ENCODE assay signal across 8 cellular contexts in the genomic region with DNA sequence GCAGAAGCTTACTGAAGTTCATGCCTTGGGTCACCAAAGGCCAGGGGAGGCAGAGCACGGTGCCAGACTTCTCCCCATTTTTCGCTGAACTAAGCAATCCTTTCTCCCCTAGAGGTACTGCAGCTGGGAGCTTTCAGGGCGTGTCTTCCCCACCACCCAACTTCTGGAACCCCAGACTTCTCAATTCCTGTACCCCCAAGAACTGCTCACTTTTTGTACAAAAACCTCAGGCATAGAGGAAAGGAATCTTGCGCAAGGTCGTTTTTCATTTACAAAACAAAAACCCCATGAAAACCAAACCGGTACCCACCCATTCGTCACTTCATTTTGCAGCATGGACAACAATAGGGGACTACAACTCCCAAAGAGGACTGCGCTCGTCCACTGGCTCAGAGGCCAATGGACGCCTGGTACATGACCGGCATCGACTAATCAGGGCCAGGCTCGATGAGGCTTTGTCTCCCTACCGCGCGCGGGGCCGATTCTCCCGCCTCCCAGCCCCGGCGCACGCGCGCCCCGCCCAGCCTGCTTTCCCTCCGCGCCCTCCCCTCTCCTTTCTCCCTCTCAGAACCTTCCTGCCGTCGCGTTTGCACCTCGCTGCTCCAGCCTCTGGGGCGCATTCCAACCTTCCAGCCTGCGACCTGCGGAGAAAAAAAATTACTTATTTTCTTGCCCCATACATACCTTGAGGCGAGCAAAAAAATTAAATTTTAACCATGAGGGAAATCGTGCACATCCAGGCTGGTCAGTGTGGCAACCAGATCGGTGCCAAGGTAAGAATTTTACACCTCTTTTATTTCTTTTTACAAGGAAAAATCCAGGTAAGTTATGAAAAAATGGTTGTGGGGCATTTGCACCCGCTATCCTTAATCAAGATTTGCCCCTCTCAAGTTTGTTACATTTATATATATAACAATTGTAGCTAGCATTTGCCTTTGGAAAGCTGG.
A peak's percentile ranks its signal among the peaks of the same experiment; 100 is the strongest.
DNase-seq lines count a peak whose midpoint lies in the region; FAIRE-seq and TF ChIP-seq lines count a peak whose summit lies in the region.

A gene (plus strand): TSS at position 562 of the 947 bp plus-strand sequence. CDS start 155 bp downstream, at position 717.

- H3K27ac ChIP-seq in HEK293 (ENCODE audit: extremely low read depth, low read depth, low read length) = peak within 1 kb of the TSS; percentile 93
- H3K27ac ChIP-seq in substantia nigra (ENCODE audit: low read depth, low read length, poor library complexity, severe bottlenecking) = peak within 1 kb of the TSS; percentile 94

- DNase-seq in NCI-H1105 (lab: John Stamatoyannopoulos, UW) (peak; percentile 98), SKM-1 (lab: John Stamatoyannopoulos, UW; ENCODE audit: unreplicated experiment) (peak; percentile 85), germinal center (ENCODE audit: low spot score) (peak; percentile 91), non-pigmented ciliary epithelial cell (ENCODE audit: low read depth) (peak; percentile 95), substantia nigra (lab: John Stamatoyannopoulos, UW) (peak; percentile 64 to 99 (median 96))

- FAIRE-seq in G401.6 (lab: Jason Lieb, UNC) = peak; percentile 93

- no peaks in the 10 kb centered on the region for H3K9me3 ChIP-seq in HEK293 (ENCODE audit: control insufficient read depth, insufficient read depth, low read depth, low read length)

- peaks cover 19 to 45% of the 10 kb centered on the region in 2 experiments for H3K36me3 ChIP-seq in HEK293 (ENCODE audit: control insufficient read depth in 2 of 2, insufficient read depth in 1 of 2, low read length in 2 of 2)

- no peaks in the 10 kb centered on the region for H3K27me3 Mint-ChIP-seq in activated naive CD4-positive, alpha-beta T cell treated with anti-CD3 and anti-CD28 coated beads, Interleukin-2, amount 50 U/mL, for 24 hours

- H3K9me3 Mint-ChIP-seq in activated naive CD4-positive, alpha-beta T cell treated with anti-CD3 and anti-CD28 coated beads, Interleukin-2, amount 50 U/mL, for 24 hours = no peaks in the 10 kb centered on the region

- peaks cover 23% of the 10 kb centered on the region for H3K36me3 Mint-ChIP-seq in activated naive CD4-positive, alpha-beta T cell treated with anti-CD3 and anti-CD28 coated beads, Interleukin-2, amount 50 U/mL, for 24 hours

- TF ChIP-seq CTCF in HEK293 (tag by site-specific recombination; IDR thresholded peaks at IDR 0.05) = peak; percentile 37; the same call in 1 of the 2 replicates

- POLR2A ChIA-PET in HEK293 (lab: Yijun Ruan, JAX) = interaction anchor here (0.6 to 10.1 kb wide), 15 partner anchors 7 to 338 kb away, joined by 3 to 235 read pairs (median 7); a partner anchor contains a TSS

- peaks cover 62% of the 10 kb centered on the region for H3K4me1 Mint-ChIP-seq in activated naive CD4-positive, alpha-beta T cell treated with anti-CD3 and anti-CD28 coated beads, Interleukin-2, amount 50 U/mL, for 24 hours

- H3K27ac Mint-ChIP-seq in activated naive CD4-positive, alpha-beta T cell treated with anti-CD3 and anti-CD28 coated beads, Interleukin-2, amount 50 U/mL, for 24 hours = peak within 1 kb of the TSS; percentile 95

- H3K4me3 ChIP-seq in HEK293 (ENCODE audit: low read depth, low read length) = peak within 1 kb of the TSS; percentile 87

- peak within 1 kb of the TSS; percentile 98 for H3K4me3 Mint-ChIP-seq in activated naive CD4-positive, alpha-beta T cell treated with anti-CD3 and anti-CD28 coated beads, Interleukin-2, amount 50 U/mL, for 24 hours

- peaks cover 6% of the 10 kb centered on the region for H3K4me1 ChIP-seq in HEK293 (ENCODE audit: control insufficient read depth, insufficient read depth, low read length)

- CTCF ChIA-PET in HEK293 (lab: Yijun Ruan, JAX) = interaction anchor here (0.6 to 18.7 kb wide), 5 partner anchors 11 to 672 kb away, joined by 3 to 692 read pairs (median 4); a partner anchor contains a TSS

TF ChIP-seq in HEK293, 187 proteins besides CTCF, POLR2A, EP300 and RAD21 (continues in another document):
- TF ChIP-seq SALL2 (tag by site-specific recombination; IDR thresholded peaks at IDR 0.05; ENCODE audit: borderline replicate concordance) (no peak), ZEB2 (tag by site-specific recombination; IDR thresholded peaks at IDR 0.05) (no peak; the same call in 1 of the 2 replicates), ZNF132 (tag by site-specific recombination; IDR thresholded peaks at IDR 0.05; ENCODE audit: borderline replicate concordance) (no peak), ZNF544 (tag by site-specific recombination; IDR thresholded peaks at IDR 0.05) (no peak), TRIM28 (IDR thresholded peaks at IDR 0.05; ENCODE audit: borderline replicate concordance, low read length) (no peak), TCF7L2 (IDR thresholded peaks at IDR 0.05; ENCODE audit: borderline replicate concordance, low read depth, low read length) (no peak), ZNF623 (tag by site-specific recombination; IDR thresholded peaks at IDR 0.05) (no peak; the same call in 1 of the 2 replicates), ZNF175 (tag by site-specific recombination; IDR thresholded peaks at IDR 0.05) (no peak), ZNF830 (tag by site-specific recombination; IDR thresholded peaks at IDR 0.05; ENCODE audit: low read depth) (no peak), KLF8 (tag by site-specific recombination; IDR thresholded peaks at IDR 0.05) (peak; percentile 75), ZNF404 (tag by site-specific recombination; IDR thresholded peaks at IDR 0.05) (no peak), EGR2 (tag by site-specific recombination; IDR thresholded peaks at IDR 0.05; ENCODE audit: low read depth) (no peak), ZNF341 (tag by site-specific recombination; IDR thresholded peaks at IDR 0.05; ENCODE audit: low read depth) (peak; percentile 37), KLF7 (tag by site-specific recombination; IDR thresholded peaks at IDR 0.05; ENCODE audit: borderline replicate concordance) (0 out of 2 replicates have a peak, but pooled peaks have one; percentile 32)
- TF ChIP-seq, protein P1, sequence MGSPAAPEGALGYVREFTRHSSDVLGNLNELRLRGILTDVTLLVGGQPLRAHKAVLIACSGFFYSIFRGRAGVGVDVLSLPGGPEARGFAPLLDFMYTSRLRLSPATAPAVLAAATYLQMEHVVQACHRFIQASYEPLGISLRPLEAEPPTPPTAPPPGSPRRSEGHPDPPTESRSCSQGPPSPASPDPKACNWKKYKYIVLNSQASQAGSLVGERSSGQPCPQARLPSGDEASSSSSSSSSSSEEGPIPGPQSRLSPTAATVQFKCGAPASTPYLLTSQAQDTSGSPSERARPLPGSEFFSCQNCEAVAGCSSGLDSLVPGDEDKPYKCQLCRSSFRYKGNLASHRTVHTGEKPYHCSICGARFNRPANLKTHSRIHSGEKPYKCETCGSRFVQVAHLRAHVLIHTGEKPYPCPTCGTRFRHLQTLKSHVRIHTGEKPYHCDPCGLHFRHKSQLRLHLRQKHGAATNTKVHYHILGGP (tag by site-specific recombination; IDR thresholded peaks at IDR 0.05) = no peak
- TF ChIP-seq, protein P2, sequence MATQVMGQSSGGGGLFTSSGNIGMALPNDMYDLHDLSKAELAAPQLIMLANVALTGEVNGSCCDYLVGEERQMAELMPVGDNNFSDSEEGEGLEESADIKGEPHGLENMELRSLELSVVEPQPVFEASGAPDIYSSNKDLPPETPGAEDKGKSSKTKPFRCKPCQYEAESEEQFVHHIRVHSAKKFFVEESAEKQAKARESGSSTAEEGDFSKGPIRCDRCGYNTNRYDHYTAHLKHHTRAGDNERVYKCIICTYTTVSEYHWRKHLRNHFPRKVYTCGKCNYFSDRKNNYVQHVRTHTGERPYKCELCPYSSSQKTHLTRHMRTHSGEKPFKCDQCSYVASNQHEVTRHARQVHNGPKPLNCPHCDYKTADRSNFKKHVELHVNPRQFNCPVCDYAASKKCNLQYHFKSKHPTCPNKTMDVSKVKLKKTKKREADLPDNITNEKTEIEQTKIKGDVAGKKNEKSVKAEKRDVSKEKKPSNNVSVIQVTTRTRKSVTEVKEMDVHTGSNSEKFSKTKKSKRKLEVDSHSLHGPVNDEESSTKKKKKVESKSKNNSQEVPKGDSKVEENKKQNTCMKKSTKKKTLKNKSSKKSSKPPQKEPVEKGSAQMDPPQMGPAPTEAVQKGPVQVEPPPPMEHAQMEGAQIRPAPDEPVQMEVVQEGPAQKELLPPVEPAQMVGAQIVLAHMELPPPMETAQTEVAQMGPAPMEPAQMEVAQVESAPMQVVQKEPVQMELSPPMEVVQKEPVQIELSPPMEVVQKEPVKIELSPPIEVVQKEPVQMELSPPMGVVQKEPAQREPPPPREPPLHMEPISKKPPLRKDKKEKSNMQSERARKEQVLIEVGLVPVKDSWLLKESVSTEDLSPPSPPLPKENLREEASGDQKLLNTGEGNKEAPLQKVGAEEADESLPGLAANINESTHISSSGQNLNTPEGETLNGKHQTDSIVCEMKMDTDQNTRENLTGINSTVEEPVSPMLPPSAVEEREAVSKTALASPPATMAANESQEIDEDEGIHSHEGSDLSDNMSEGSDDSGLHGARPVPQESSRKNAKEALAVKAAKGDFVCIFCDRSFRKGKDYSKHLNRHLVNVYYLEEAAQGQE (tag by site-specific recombination; IDR thresholded peaks at IDR 0.05) = no peak
- TF ChIP-seq, protein P3, sequence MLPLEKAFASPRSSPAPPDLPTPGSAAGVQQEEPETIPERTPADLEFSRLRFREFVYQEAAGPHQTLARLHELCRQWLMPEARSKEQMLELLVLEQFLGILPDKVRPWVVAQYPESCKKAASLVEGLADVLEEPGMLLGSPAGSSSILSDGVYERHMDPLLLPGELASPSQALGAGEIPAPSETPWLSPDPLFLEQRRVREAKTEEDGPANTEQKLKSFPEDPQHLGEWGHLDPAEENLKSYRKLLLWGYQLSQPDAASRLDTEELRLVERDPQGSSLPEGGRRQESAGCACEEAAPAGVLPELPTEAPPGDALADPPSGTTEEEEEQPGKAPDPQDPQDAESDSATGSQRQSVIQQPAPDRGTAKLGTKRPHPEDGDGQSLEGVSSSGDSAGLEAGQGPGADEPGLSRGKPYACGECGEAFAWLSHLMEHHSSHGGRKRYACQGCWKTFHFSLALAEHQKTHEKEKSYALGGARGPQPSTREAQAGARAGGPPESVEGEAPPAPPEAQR (tag by site-specific recombination; IDR thresholded peaks at IDR 0.05) = no peak
- TF ChIP-seq, protein P4, sequence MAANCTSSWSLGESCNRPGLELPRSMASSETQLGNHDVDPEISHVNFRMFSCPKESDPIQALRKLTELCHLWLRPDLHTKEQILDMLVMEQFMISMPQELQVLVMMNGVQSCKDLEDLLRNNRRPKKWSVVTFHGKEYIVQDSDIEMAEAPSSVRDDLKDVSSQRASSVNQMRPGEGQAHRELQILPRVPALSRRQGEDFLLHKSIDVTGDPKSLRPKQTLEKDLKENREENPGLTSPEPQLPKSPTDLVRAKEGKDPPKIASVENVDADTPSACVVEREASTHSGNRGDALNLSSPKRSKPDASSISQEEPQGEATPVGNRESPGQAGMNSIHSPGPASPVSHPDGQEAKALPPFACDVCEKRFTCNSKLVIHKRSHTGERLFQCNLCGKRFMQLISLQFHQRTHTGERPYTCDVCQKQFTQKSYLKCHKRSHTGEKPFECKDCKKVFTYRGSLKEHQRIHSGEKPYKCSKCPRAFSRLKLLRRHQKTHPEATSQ (tag by site-specific recombination; IDR thresholded peaks at IDR 0.05) = no peak

Comparison
In these comparisons a context has a peak if more than half of its experiments do, and no peak if none do; other contexts are left out.
1. Peak in every context shown above with its lines: DNase-seq, H3K4me3 ChIP-seq and H3K27ac ChIP-seq.